8 cellular contexts compared by ENCODE assay signal in the genomic region with DNA sequence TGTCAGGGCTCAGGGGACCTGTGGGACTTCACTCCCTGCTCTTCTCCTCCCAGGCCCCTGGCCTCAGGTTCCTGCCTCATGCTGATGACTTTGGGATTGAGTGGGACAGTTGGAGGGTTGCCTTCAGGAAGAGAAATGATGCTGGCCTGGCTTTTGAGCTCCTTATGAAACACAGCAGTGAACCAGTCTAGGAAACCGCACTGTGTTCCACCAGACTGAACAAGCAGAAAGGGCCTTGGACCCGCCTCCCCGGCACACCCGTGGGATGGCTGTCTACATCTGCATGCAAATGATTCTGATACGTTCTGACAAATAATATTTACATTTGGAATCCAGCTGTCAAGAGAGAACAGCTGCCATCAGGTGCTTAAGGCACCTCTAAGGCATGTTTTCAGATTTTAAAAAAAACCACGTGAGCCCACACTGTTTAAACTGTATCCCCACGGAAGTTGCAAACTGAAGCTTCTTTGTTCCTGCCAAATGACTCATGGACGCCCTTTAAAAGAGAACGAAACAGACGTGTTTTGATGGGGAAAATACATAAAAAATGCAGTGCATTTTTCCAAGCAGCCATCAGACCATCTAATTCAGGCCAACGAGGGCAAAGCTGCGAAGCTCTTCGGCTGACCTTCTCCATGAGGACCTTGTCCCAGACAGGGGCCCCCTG. TPM values are rescaled to one million over a fixed set of nuclear protein-coding genes. Genes with fewer than 3 reads are reported as not detected.
DNase-seq lines count a peak whose midpoint lies in the region; ATAC-seq and TF ChIP-seq lines count a peak whose summit lies in the region.

No MANE protein-coding gene starts in this region.

- H3K27ac ChIP-seq in RWPE1: peak overlapping the region; percentile 83
- peak overlapping the region; percentile 98 for H3K27ac ChIP-seq in foreskin keratinocyte

- TF ChIP-seq CTCF in RWPE1 (conservative IDR thresholded peaks at IDR 0.05; ENCODE audit: low read depth): no peak
- no peak for TF ChIP-seq CTCF in foreskin keratinocyte (conservative IDR thresholded peaks at IDR 0.05)

- intact Hi-C loops in posterior cingulate gyrus (cut with DNase I): no loop called here

- peak; percentile 77 for ATAC-seq in HG03354 (IDR thresholded peaks at IDR 0.05; ENCODE audit: poor library complexity, severe bottlenecking, unreplicated experiment)
- ATAC-seq in foreskin keratinocyte: peak; percentile 79
- no peak for ATAC-seq in GM19324 (IDR thresholded peaks at IDR 0.05; ENCODE audit: low FRiP score, unreplicated experiment)

- DNase-seq in AG20443 (ENCODE audit: low spot score) (peak; percentile 74), RWPE1 (ENCODE audit: low spot score) (peak; percentile 79), foreskin keratinocyte (peak; percentile 96 to 97), posterior cingulate gyrus (peak in 8 of 10 donors; percentile 18 to 92 (median 39)), GOT3 (lab: John Stamatoyannopoulos, UW) (no peak), SIG-M5 (lab: John Stamatoyannopoulos, UW) (no peak)

- POLR2A ChIA-PET in RWPE1 (lab: Yijun Ruan, JAX; ENCODE audit: low non-redundant PET): interaction anchor here (0.6 kb wide), 1 partner anchor 24 kb away, joined by 3 read pairs; no protein-coding TSS in a partner anchor

- CTCF ChIA-PET in RWPE1 (lab: Yijun Ruan, JAX): interaction anchor here (0.6 to 1.3 kb wide), 2 partner anchors 11 to 36 kb away, joined by 3 to 5 read pairs; no protein-coding TSS in a partner anchor

- H3K4me1 ChIP-seq in foreskin keratinocyte: peaks cover 29% of the 10 kb centered on the region

- H3K27me3 ChIP-seq in foreskin keratinocyte: no peaks in the 10 kb centered on the region

RNA-seq across cellular contexts. Expression of gene ASAP2, which starts 27.6 kb away (rescaled TPM):
- 57.2 and 69.3 TPM in 2 replicates for total RNA-seq in foreskin keratinocyte
- polyA plus RNA-seq in foreskin keratinocyte: 20.8 and 21.8 TPM in 2 replicates

Comparison
In these comparisons a context has a peak if more than half of its experiments do, and no peak if none do; other contexts are left out.
1. DNase-seq: peak in AG20443 (single experiment), RWPE1 (single experiment), foreskin keratinocyte (2 of 2) and posterior cingulate gyrus (8 of 10); none in GOT3 (single experiment) and SIG-M5 (single experiment).